In genomic region chr20:64051532-64052325, GRCh38 we compare ENCODE assay signal across 17 cellular contexts. TPM values are rescaled to one million over a fixed set of nuclear protein-coding genes. Genes with fewer than 3 reads are reported as not detected.
DNase-seq lines count a peak whose midpoint lies in the region; ATAC-seq and TF ChIP-seq lines count a peak whose summit lies in the region.
"Had no signal": no experiment of that assay in that cellular context is flagged by ENCODE, and none has a peak within 500 bp of the region (broad histone marks: within the 10 kb centered on the region; RNA-seq: fewer than 3 reads in every experiment).

No MANE protein-coding gene starts in this region.

- H3K36me3 ChIP-seq in left lung (peaks cover 0 to 8% of the 10 kb centered on the region in 2 donors), skeletal muscle tissue (ENCODE audit: control insufficient read depth in 3 of 3, insufficient read depth in 3 of 3, low read length in 3 of 3) (peaks cover 0 to 2% (median 0%) of the 10 kb centered on the region in 3 donors), GM23338 (ENCODE audit: insufficient read depth) (no peaks in the 10 kb centered on the region), PC-3 (ENCODE audit: low read depth, low read length) (no peaks in the 10 kb centered on the region)
- H3K36me3 ChIP-seq: pancreas had no signal

- in situ Hi-C loops in G401 (cut with HindIII; ENCODE audit: low sequenced_read_pairs) = no loop called here

- intact Hi-C loops in left lung (cut with DNase I) = no loop called here
- intact Hi-C loops in PC-3 (cut with micrococcal nuclease) = no loop called here

- POLR2A ChIA-PET in PC-3 (lab: Charles Lee; ENCODE audit: unreplicated experiment) = no interaction called here

- BruUV-seq in PC-3 (replicated peaks; lab: Mats Ljungman, UMichigan) = no TSS peak

- H3K9ac ChIP-seq in skeletal muscle tissue (ENCODE audit: low read depth in 1 of 3, low read length in 3 of 3) = peak overlapping the region in 2 of 3 donors; percentile 25 to 57
- no peak overlapping the region for H3K9ac ChIP-seq in PC-3 (ENCODE audit: low read length)

- H3K4me2 ChIP-seq in GM23338 (no peak overlapping the region), PC-3 (ENCODE audit: low read length) (no peak overlapping the region)

- H2AFZ ChIP-seq in GM23338 = no peak overlapping the region
- H2AFZ ChIP-seq in PC-3 (ENCODE audit: low read length) = no peak overlapping the region

- TF ChIP-seq CTCF in left lung (IDR thresholded peaks at IDR 0.05) (no peak), GM23338 (conservative IDR thresholded peaks at IDR 0.05; ENCODE audit: low read depth in 2 of 2) (no peak), PC-3 (conservative IDR thresholded peaks at IDR 0.05; ENCODE audit: low read depth, low read length) (no peak)

- H3K4me3 ChIP-seq in left lung (no peak overlapping the region), skeletal muscle tissue (ENCODE audit: low read length in 3 of 3) (no peak overlapping the region), GM23338 (no peak overlapping the region), PC-3 (ENCODE audit: low read length) (no peak overlapping the region)
- H3K4me3 ChIP-seq: pancreas had no signal

- no peak overlapping the region for H3K4me3 Mint-ChIP-seq in GM23338

- H3F3A ChIP-seq in GM23338 (replicated peaks; ENCODE audit: low read depth) (0 out of 2 replicates have a peak, but pooled peaks cover 6% of the 10 kb centered on the region), PC-3 (ENCODE audit: low read length, unreplicated experiment) (no peaks in the 10 kb centered on the region)

- H3K36me3 Mint-ChIP-seq in GM23338 (ENCODE audit: low read depth) = no peaks in the 10 kb centered on the region

- ATAC-seq in left lung (peak; percentile 25), GM23338 (no peak), PC-3 (no peak)
- ATAC-seq: pancreas had no signal

- no peak overlapping the region for H3K27ac Mint-ChIP-seq in GM23338

- no peaks in the 10 kb centered on the region for H3K9me3 Mint-ChIP-seq in GM23338

- H3K9me3 ChIP-seq in left lung (no peaks in the 10 kb centered on the region), skeletal muscle tissue (ENCODE audit: control insufficient read depth in 3 of 3, low read length in 3 of 3) (no peaks in the 10 kb centered on the region), PC-3 (ENCODE audit: low read length) (no peaks in the 10 kb centered on the region)
- H3K9me3 ChIP-seq: pancreas had no signal

- H3K4me1 ChIP-seq in left lung (peaks cover 6 to 37% of the 10 kb centered on the region in 2 donors), skeletal muscle tissue (ENCODE audit: control insufficient read depth in 3 of 3, insufficient read depth in 3 of 3, low read length in 3 of 3) (peaks cover 0 to 20% (median 12%) of the 10 kb centered on the region in 3 donors), GM23338 (ENCODE audit: insufficient read depth) (peaks cover 11% of the 10 kb centered on the region; the same call in 1 of the 2 replicates), PC-3 (ENCODE audit: insufficient read depth, low read length) (0 out of 2 replicates have a peak, but pooled peaks cover 3% of the 10 kb centered on the region)
- H3K4me1 ChIP-seq: pancreas had no signal

- H3K9me2 ChIP-seq in GM23338 (ENCODE audit: insufficient read depth) (no peaks in the 10 kb centered on the region), PC-3 (replicated peaks; ENCODE audit: low read length) (no peaks in the 10 kb centered on the region)

- peaks cover 20% of the 10 kb centered on the region for H3K4me1 Mint-ChIP-seq in GM23338

- H3K27me3 ChIP-seq in left lung (peaks cover 36 to 97% of the 10 kb centered on the region in 2 donors), skeletal muscle tissue (ENCODE audit: control insufficient read depth in 3 of 3, insufficient read depth in 3 of 3, low read length in 3 of 3) (peaks cover 43 to 74% (median 68%) of the 10 kb centered on the region in 3 donors), GM23338 (ENCODE audit: insufficient read depth) (peaks cover 37% of the 10 kb centered on the region), PC-3 (ENCODE audit: low read length) (no peaks in the 10 kb centered on the region)

- H4K20me1 ChIP-seq in GM23338 (replicated peaks; ENCODE audit: insufficient read depth) (no peaks in the 10 kb centered on the region), PC-3 (ENCODE audit: low read length) (no peaks in the 10 kb centered on the region)

- H3K27ac ChIP-seq in left lung (peak overlapping the region; percentile 71 to 76), skeletal muscle tissue (ENCODE audit: low read depth, low read length) (peak overlapping the region; percentile 70), GM23338 (ENCODE audit: low read depth) (no peak overlapping the region), PC-3 (ENCODE audit: low read length) (no peak overlapping the region)

- DNase-seq in G401 (ENCODE audit: low spot score) (peak; percentile 63), dermis microvascular lymphatic vessel endothelial cell (ENCODE audit: low read depth in 2 of 2) (peak; percentile 85 to 86), left lung (no peak), GOT3 (lab: John Stamatoyannopoulos, UW) (no peak), GM23338 (ENCODE audit: low spot score) (no peak), PC-3 (no peak), HPDE6-E6E7 (ENCODE audit: extremely low spot score) (no peak)
- DNase-seq: activated CD8-positive, alpha-beta memory T cell treated with anti-CD3 and anti-CD28 coated beads for 24 hours; activated effector memory CD4-positive, alpha-beta T cell treated with Interleukin-2 at 50 U/mL for 16 hours; Calu3; effector CD8-positive, alpha-beta T cell; NCI-H2227 treated with DMSO at 0.1 percent for 48 hours; pancreas had no signal

- H3K27me3 Mint-ChIP-seq in GM23338 (ENCODE audit: insufficient read depth, low read depth, poor library complexity) = peaks cover 52% of the 10 kb centered on the region

- CTCF ChIA-PET in PC-3 (lab: Charles Lee) = no interaction called here

- H3K79me2 ChIP-seq in GM23338 (replicated peaks; ENCODE audit: insufficient read depth) (no peaks in the 10 kb centered on the region), PC-3 (ENCODE audit: low read length) (no peaks in the 10 kb centered on the region)

TF ChIP-seq in GM23338, 12 proteins besides CTCF, POLR2A, EP300 and RAD21 (continues in another document):
- TF ChIP-seq ZNF331 (CRISPR knock-in tag; IDR thresholded peaks at IDR 0.05; ENCODE audit: low read depth) (no peak), POLR2AphosphoS5 (IDR thresholded peaks at IDR 0.05; ENCODE audit: low read depth) (no peak), NANOG (IDR thresholded peaks at IDR 0.05; ENCODE audit: borderline replicate concordance) (no peak)

RNA-seq across cellular contexts. Expression of gene SOX18, which starts 2.3 kb away (rescaled TPM):
- 1.2 TPM in 1 of 2 replicates, not detected in the other for total RNA-seq in G401 (2014; rRNA removed; shearing (Covaris generic))
- 27.2 and 75.7 TPM in 2 replicates for total RNA-seq in dermis microvascular lymphatic vessel endothelial cell
- 10 to 100 TPM; 40.3 to 69.2 TPM for total RNA-seq in left lung
- 3.7 TPM for total RNA-seq in skeletal muscle tissue
- total RNA-seq in GM23338 (2014; rRNA removed; shearing (Covaris generic)) = 0.21 TPM in 1 of 2 replicates, not detected in the other
- not detected in 2 replicates for polyA plus RNA-seq in GM23338 (2016; fragmentation: Nextera tagmentation; extraction: Ambion mirVana)
- total RNA-seq in PC-3 (2014; rRNA removed) = 1.1 and 1.5 TPM in 2 replicates
- total RNA-seq: Calu3, fibroblast of villous mesenchyme, mononuclear cell had no signal
- polyA plus RNA-seq: AG04450 had no signal

RNA-seq across cellular contexts. Expression of gene TCEA2, which starts 11.3 kb away (rescaled TPM):
- 29.2 and 44.0 TPM in 2 replicates for total RNA-seq in G401 (2014; rRNA removed; shearing (Covaris generic))
- total RNA-seq in dermis microvascular lymphatic vessel endothelial cell (27.0 and 36.0 TPM in 2 replicates), left lung (10 to 100 TPM; 31.2 to 34.3 TPM), skeletal muscle tissue (8.4 TPM), PC-3 (2014; rRNA removed) (19.1 and 23.4 TPM in 2 replicates)
- 15.0 and 21.0 TPM in 2 replicates for total RNA-seq in GM23338 (2014; rRNA removed; shearing (Covaris generic))
- 54.4 and 58.9 TPM in 2 replicates for polyA plus RNA-seq in GM23338 (2016; fragmentation: Nextera tagmentation; extraction: Ambion mirVana)

RNA-seq across cellular contexts. Expression of gene C20orf204, which starts 15.7 kb away (rescaled TPM):
- total RNA-seq in G401 (2014; rRNA removed; shearing (Covaris generic)) = 0.81 and 1.8 TPM in 2 replicates
- total RNA-seq in dermis microvascular lymphatic vessel endothelial cell = 5.8 and 6.3 TPM in 2 replicates
- 1 to 10 TPM in 1 of 2 donors, under 1 TPM in 1; 0.76 to 1.0 TPM for total RNA-seq in left lung
- total RNA-seq in skeletal muscle tissue = 0.52 TPM
- 0.73 and 0.85 TPM in 2 replicates for total RNA-seq in GM23338 (2014; rRNA removed; shearing (Covaris generic))
- 0.68 and 0.82 TPM in 2 replicates for polyA plus RNA-seq in GM23338 (2016; fragmentation: Nextera tagmentation; extraction: Ambion mirVana)
- total RNA-seq in PC-3 (2014; rRNA removed) = 2.1 and 3.4 TPM in 2 replicates

RNA-seq across cellular contexts. Expression of gene RGS19, which starts 27.6 kb away (rescaled TPM):
- total RNA-seq in G401 (2014; rRNA removed; shearing (Covaris generic)) = 32.9 and 33.4 TPM in 2 replicates
- total RNA-seq in dermis microvascular lymphatic vessel endothelial cell (12.8 and 23.0 TPM in 2 replicates), left lung (10 to 100 TPM; 23.4 to 63.9 TPM), skeletal muscle tissue (5.2 TPM), PC-3 (2014; rRNA removed) (43.2 and 54.3 TPM in 2 replicates)
- 15.0 and 19.7 TPM in 2 replicates for total RNA-seq in GM23338 (2014; rRNA removed; shearing (Covaris generic))
- 12.5 and 13.1 TPM in 2 replicates for polyA plus RNA-seq in GM23338 (2016; fragmentation: Nextera tagmentation; extraction: Ambion mirVana)

RNA-seq across cellular contexts. Expression of gene OPRL1, which starts 28.2 kb away (rescaled TPM):
- total RNA-seq in G401 (2014; rRNA removed; shearing (Covaris generic)) = 4.2 and 5.0 TPM in 2 replicates
- total RNA-seq in dermis microvascular lymphatic vessel endothelial cell = 2.3 and 2.7 TPM in 2 replicates
- 1 to 10 TPM; 1.8 to 2.0 TPM for total RNA-seq in left lung
- total RNA-seq in skeletal muscle tissue = 0.52 TPM
- 0.74 and 1.1 TPM in 2 replicates for total RNA-seq in GM23338 (2014; rRNA removed; shearing (Covaris generic))
- polyA plus RNA-seq in GM23338 (2016; fragmentation: Nextera tagmentation; extraction: Ambion mirVana) = 0.24 and 0.27 TPM in 2 replicates
- total RNA-seq in PC-3 (2014; rRNA removed) = 5.6 and 7.4 TPM in 2 replicates

Comparison
In these comparisons a context has a peak if more than half of its experiments do, and no peak if none do; other contexts are left out.
1. DNase-seq: peak in G401 (single experiment) and dermis microvascular lymphatic vessel endothelial cell (2 of 2); none in left lung (0 of 2), GOT3 (single experiment), GM23338 (single experiment), PC-3 (single experiment) and HPDE6-E6E7 (single experiment).
2. H3K27ac ChIP-seq: peak in left lung (2 of 2) and skeletal muscle tissue (single experiment); none in GM23338 (single experiment) and PC-3 (single experiment).